Comparison of ENCODE assay signal across 10 cellular contexts in genomic region chr6:156827382-156827781, GRCh38. TPM values are rescaled to one million over a fixed set of nuclear protein-coding genes. Genes with fewer than 3 reads are reported as not detected.
DNase-seq lines count a peak whose midpoint lies in the region; ATAC-seq, FAIRE-seq and TF ChIP-seq lines count a peak whose summit lies in the region.
"Had no signal": no experiment of that assay in that cellular context is flagged by ENCODE, and none has a peak within 500 bp of the region (broad histone marks: within the 10 kb centered on the region; RNA-seq: fewer than 3 reads in every experiment).

No MANE protein-coding gene starts in this region.

- H3K79me2 ChIP-seq in HepG2 (ENCODE audit: insufficient read depth, low read length), result peaks cover 77% of the 10 kb centered on the region

- H3K27ac Mint-ChIP-seq in brain, result peak overlapping the region in 4 of 5 experiments; percentile 7 to 69 (median 36)

- H3K9me3 Mint-ChIP-seq in brain, result no peaks in the 10 kb centered on the region
- H3K9me3 Mint-ChIP-seq: natural killer cell treated with Interleukin-12 subunit alpha and Interleukin-12 subunit beta and Interleukin-15 and Interleukin-18, amount 100 ng/mL, for 72 hours had no signal

- H3K4ac ChIP-seq in IMR-90 (ENCODE audit: low read depth, low read length), result peak overlapping the region; percentile 60

- H3K14ac ChIP-seq in IMR-90 (replicated peaks; ENCODE audit: low read depth, low read length), result peak overlapping the region; percentile 60

- peaks cover 83% of the 10 kb centered on the region for H3K4me1 Mint-ChIP-seq in brain

- no peak overlapping the region for H3K56ac ChIP-seq in IMR-90 (ENCODE audit: extremely low read depth, insufficient read depth, low read length)

- peaks cover 27% of the 10 kb centered on the region for H3K36me3 Mint-ChIP-seq in brain
- H3K36me3 Mint-ChIP-seq: natural killer cell treated with Interleukin-12 subunit alpha and Interleukin-12 subunit beta and Interleukin-15 and Interleukin-18, amount 100 ng/mL, for 72 hours had no signal

- TF ChIP-seq RAD21 in IMR-90 (IDR thresholded peaks at IDR 0.05; ENCODE audit: low read length), result no peak
- TF ChIP-seq RAD21 in HepG2 (CRISPR knock-in tag; IDR thresholded peaks at IDR 0.05), result no peak

- no peak overlapping the region for H3K4me3 ChIP-seq in IMR-90 (ENCODE audit: insufficient read depth, low read depth, low read length)
- H3K4me3 ChIP-seq in HepG2 (replicated peaks in 1 of 3; ENCODE audit: insufficient read depth in 1 of 3, low read depth in 2 of 3, low read length in 3 of 3), result no peak overlapping the region
- H3K4me3 ChIP-seq in thyroid gland (replicated peaks in 1 of 3), result no peak overlapping the region

- no peak for DNase-seq in IMR-90
- DNase-seq in HepG2 (ENCODE audit: low spot score), result no peak
- no peak for DNase-seq in thyroid gland
- DNase-seq: activated CD4-positive, alpha-beta T cell treated with anti-CD3 and anti-CD28 coated beads for 36 hours; amniotic stem cell had no signal

- H3K18ac ChIP-seq in IMR-90 (ENCODE audit: low read depth, low read length), result no peak overlapping the region

- CTCF ChIA-PET in IMR-90 (lab: Yijun Ruan, JAX), result no interaction called here
- CTCF ChIA-PET in HepG2 (lab: Yijun Ruan, JAX; ENCODE audit: low intra/inter-chr PET ratio, low total read pairs), result no interaction called here

- in situ Hi-C loops in IMR-90 (cut with MboI; ENCODE audit: low sequenced_read_pairs), result no loop called here
- in situ Hi-C loops in HepG2 (cut with HindIII; ENCODE audit: extremely low pct_ligation_motif_present, low pct_unique_long_range_greater_than_20kb), result no loop called here

- ATAC-seq in IMR-90 (ENCODE audit: low read depth), result no peak
- peak; percentile 29; the same call in 2 of the 3 replicates for ATAC-seq in HepG2
- no peak for ATAC-seq in HG03039 (IDR thresholded peaks at IDR 0.05; ENCODE audit: unreplicated experiment)
- ATAC-seq in GM18517 (IDR thresholded peaks at IDR 0.05; ENCODE audit: unreplicated experiment), result no peak
- ATAC-seq in GM19467 (IDR thresholded peaks at IDR 0.05; ENCODE audit: unreplicated experiment), result no peak

- peaks cover 28% of the 10 kb centered on the region for H3K9me1 ChIP-seq in IMR-90 (ENCODE audit: insufficient read depth, low read length)

- peak overlapping the region; percentile 24; the same call in 1 of the 2 replicates for H4K91ac ChIP-seq in IMR-90 (ENCODE audit: insufficient read depth, low read depth, low read length)

- BruUV-seq in IMR-90 (replicated peaks; lab: Mats Ljungman, UMichigan) (no TSS peak), HepG2 (replicated peaks; lab: Mats Ljungman, UMichigan) (no TSS peak)

- H2AK9ac ChIP-seq in IMR-90 (replicated peaks; ENCODE audit: low read depth, low read length, poor library complexity), result peak overlapping the region; percentile 22

- peak overlapping the region; percentile 78; the same call in 1 of the 3 replicates for H2BK15ac ChIP-seq in IMR-90 (ENCODE audit: low read depth, low read length)

- TF ChIP-seq EP300 in HepG2 (IDR thresholded peaks at IDR 0.05; ENCODE audit: low read depth in 2 of 2, low read length in 2 of 2) (no peak), HepG2 (CRISPR knock-in tag; IDR thresholded peaks at IDR 0.05; ENCODE audit: borderline replicate concordance) (no peak)

- H3K27me3 ChIP-seq in IMR-90 (ENCODE audit: control insufficient read depth, insufficient read depth, low read length) (no peaks in the 10 kb centered on the region), HepG2 (ENCODE audit: control insufficient read depth in 1 of 2, insufficient read depth in 2 of 2, low read length in 2 of 2) (no peaks in the 10 kb centered on the region), thyroid gland (no peaks in the 10 kb centered on the region)

- H2BK5ac ChIP-seq in IMR-90 (ENCODE audit: low read depth, low read length, poor library complexity, severe bottlenecking), result peak overlapping the region; percentile 52

- H3K79me1 ChIP-seq in IMR-90 (ENCODE audit: low read depth in 1 of 2, low read length in 2 of 2), result peaks cover 28 to 79% of the 10 kb centered on the region in 2 experiments

- H3K23ac ChIP-seq in IMR-90 (ENCODE audit: low read depth, low read length), result peak overlapping the region; percentile 77; the same call in 1 of the 2 replicates

- intact Hi-C loops in IMR-90 (cut with micrococcal nuclease), result no loop called here
- intact Hi-C loops in HepG2 (cut with micrococcal nuclease; ENCODE audit: unreplicated experiment), result no loop called here
- intact Hi-C loops in thyroid gland (cut with DNase I), result no loop called here

- H4K20me1 ChIP-seq in IMR-90 (ENCODE audit: insufficient read depth, low read length) (peaks cover 49% of the 10 kb centered on the region), HepG2 (ENCODE audit: insufficient read depth, low read length) (peaks cover 27% of the 10 kb centered on the region)

- no peak for FAIRE-seq in HepG2 (lab: Jason Lieb, UNC)

- H2AFZ ChIP-seq in IMR-90 (replicated peaks; ENCODE audit: low read length, poor library complexity) (peak overlapping the region; percentile 53), HepG2 (ENCODE audit: low read length) (no peak overlapping the region)

- peak overlapping the region; percentile 9 for H2BK120ac ChIP-seq in IMR-90 (ENCODE audit: low read depth, low read length)

- no peak for TF ChIP-seq POLR2A in IMR-90 (IDR thresholded peaks at IDR 0.05; ENCODE audit: low read depth, low read length)
- TF ChIP-seq POLR2A in HepG2 (IDR thresholded peaks at IDR 0.05; ENCODE audit: insufficient read depth in 1 of 2, low read depth in 2 of 2, low read length in 2 of 2), result no peak
- no peak for TF ChIP-seq POLR2A in thyroid gland (IDR thresholded peaks at IDR 0.05)

- no peak overlapping the region for H3K9ac ChIP-seq in IMR-90 (ENCODE audit: low read depth, low read length)
- no peak overlapping the region for H3K9ac ChIP-seq in HepG2 (ENCODE audit: insufficient read depth, low read depth, low read length)

- dilution Hi-C loops in IMR-90 (cut with HindIII; ENCODE audit: low sequenced_read_pairs, unreplicated experiment), result no loop called here

- H3K36me3 ChIP-seq in IMR-90 (ENCODE audit: control insufficient read depth, insufficient read depth, low read length), result peaks cover 6% of the 10 kb centered on the region
- peaks cover 8 to 22% of the 10 kb centered on the region in 2 experiments; a peak in 4 of 5 replicates for H3K36me3 ChIP-seq in HepG2 (replicated peaks in 1 of 2; ENCODE audit: control insufficient read depth in 1 of 2, insufficient read depth in 2 of 2, low read length in 2 of 2)
- no peaks in the 10 kb centered on the region for H3K36me3 ChIP-seq in thyroid gland

- no peak overlapping the region for H4K5ac ChIP-seq in IMR-90 (ENCODE audit: low read depth, low read length)

- POLR2A ChIA-PET in IMR-90 (lab: Charles Lee; ENCODE audit: unreplicated experiment), result no interaction called here
- POLR2A ChIA-PET in HepG2 (lab: Yijun Ruan, JAX), result no interaction called here

- H3K4me3 Mint-ChIP-seq in brain, result no peak overlapping the region
- H3K4me3 Mint-ChIP-seq: activated CD4-positive, alpha-beta T cell treated with anti-CD3 and anti-CD28 coated beads for 36 hours; natural killer cell treated with Interleukin-12 subunit alpha and Interleukin-12 subunit beta and Interleukin-15 and Interleukin-18, amount 100 ng/mL, for 72 hours had no signal

- peaks cover 14% of the 10 kb centered on the region for H3K4me1 ChIP-seq in IMR-90 (ENCODE audit: control insufficient read depth, insufficient read depth, low read length)
- H3K4me1 ChIP-seq in HepG2 (ENCODE audit: insufficient read depth, low read length), result peaks cover 13% of the 10 kb centered on the region
- H3K4me1 ChIP-seq in thyroid gland, result peaks cover 69 to 76% of the 10 kb centered on the region in 2 donors

- peak overlapping the region; percentile 94 for H2AK5ac ChIP-seq in IMR-90 (ENCODE audit: low read depth, low read length)

- H4K8ac ChIP-seq in IMR-90 (ENCODE audit: low read depth in 2 of 2, low read length in 2 of 2), result peak overlapping the region in 1 of 2 experiments; percentile 53; a peak in 1 of 4 replicates

- peak overlapping the region; percentile 11; the same call in 1 of the 2 replicates for H2BK20ac ChIP-seq in IMR-90 (ENCODE audit: low read depth, low read length)

- TF ChIP-seq CTCF in IMR-90 (conservative IDR thresholded peaks at IDR 0.05; ENCODE audit: low read depth, low read length) (no peak), brain (conservative IDR thresholded peaks at IDR 0.05) (no peak), HepG2 (CRISPR knock-in tag; IDR thresholded peaks at IDR 0.05) (no peak), thyroid gland (IDR thresholded peaks at IDR 0.05) (no peak)

- H3K4me2 ChIP-seq in IMR-90 (ENCODE audit: low read depth, low read length) (no peak overlapping the region), HepG2 (ENCODE audit: low read depth, low read length) (no peak overlapping the region)

- WGBS in IMR-90 (ENCODE audit: extremely low coverage in 2 of 2, insufficient read length in 1 of 2), 2 experiments, result 90% methylated on average over 2 of the region's 4 CpGs; no CpG with 5 or more reads in 1 of the 2 experiments
- WGBS in HepG2 (ENCODE audit: low lambda C conversion rate), result 94% methylated on average over 4 of the region's 4 CpGs
- WGBS in thyroid gland, 2 donors, result 69 to 78% methylated on average over 4 of the region's 4 CpGs

- no peaks in the 10 kb centered on the region for H3K27me3 Mint-ChIP-seq in brain
- H3K27me3 Mint-ChIP-seq: activated CD4-positive, alpha-beta T cell treated with anti-CD3 and anti-CD28 coated beads for 36 hours; natural killer cell treated with Interleukin-12 subunit alpha and Interleukin-12 subunit beta and Interleukin-15 and Interleukin-18, amount 100 ng/mL, for 72 hours had no signal

- no peaks in the 10 kb centered on the region for H3K9me3 ChIP-seq in IMR-90 (ENCODE audit: control insufficient read depth, insufficient read depth, low read length)
- H3K9me3 ChIP-seq in HepG2 (ENCODE audit: low read length), result no peaks in the 10 kb centered on the region
- H3K9me3 ChIP-seq in thyroid gland, result no peaks in the 10 kb centered on the region

- no peak overlapping the region for H3K27ac ChIP-seq in IMR-90 (ENCODE audit: insufficient read depth, low read length)
- no peak overlapping the region for H3K27ac ChIP-seq in HepG2 (ENCODE audit: extremely low read length, insufficient read depth, low read length)
- H3K27ac ChIP-seq in thyroid gland, result peak overlapping the region; percentile 13 to 62 (median 42)

RNA-seq across cellular contexts. Expression of gene ARID1B, which starts 50.2 kb away (rescaled TPM):
- total RNA-seq in IMR-90 (2012; rRNA removed), result 14.5 and 22.8 TPM in 2 replicates
- polyA plus RNA-seq in IMR-90 (2012; rRNA removed), result 17.5 and 20.1 TPM in 2 replicates
- 9.7 and 16.0 TPM in 2 replicates for polyA plus RNA-seq in IMR-90 (2012; cell fraction: cytosol; rRNA removed)
- 28.7 and 32.4 TPM in 2 replicates for polyA plus RNA-seq in IMR-90 (2012; cell fraction: nucleus; rRNA removed; ENCODE audit: low replicate concordance)
- 35.6 TPM for polyA plus RNA-seq in brain (ENCODE audit: insufficient read depth, low read depth, low replicate concordance)
- 32.6 and 38.0 TPM in 2 replicates for total RNA-seq in HepG2 (2016; rRNA removed; fragmentation: Illumina TruSeq; extraction: Trizol)
- total RNA-seq in HepG2 (2016; cell fraction: cytosol; rRNA removed; fragmentation: Illumina TruSeq; extraction: Trizol; ENCODE audit: low read depth), result 41.7 TPM in 2 replicates
- total RNA-seq in HepG2 (2016; cell fraction: insoluble cytoplasmic fraction; rRNA removed; fragmentation: Illumina TruSeq; extraction: Trizol), result 30.2 and 35.7 TPM in 2 replicates
- 16.5 and 21.3 TPM in 2 replicates for total RNA-seq in HepG2 (2016; cell fraction: membrane; rRNA removed; fragmentation: Illumina TruSeq; extraction: Trizol)
- total RNA-seq in HepG2 (2016; cell fraction: nucleus; rRNA removed; fragmentation: Illumina TruSeq; extraction: Trizol), result 130 and 139 TPM in 2 replicates
- polyA plus RNA-seq in HepG2 (2011; rRNA removed), result 20.1 and 22.5 TPM in 2 replicates
- 13.6 and 13.8 TPM in 2 replicates for polyA plus RNA-seq in HepG2 (2011; cell fraction: cytosol; rRNA removed)
- polyA plus RNA-seq in HepG2 (2011; cell fraction: nucleus; rRNA removed), result 47.4 and 49.3 TPM in 2 replicates
- 25.2 and 26.7 TPM in 2 replicates for polyA plus RNA-seq in HepG2 (2012)
- 1.8 and 2.0 TPM in 2 replicates for polyA plus RNA-seq in HepG2 (2016; cell fraction: cytosol; fragmentation: Illumina TruSeq; extraction: Trizol; ENCODE audit: low read depth)
- 27.9 and 32.0 TPM in 2 replicates for polyA plus RNA-seq in HepG2 (2016; cell fraction: insoluble cytoplasmic fraction; fragmentation: Illumina TruSeq; extraction: Trizol; ENCODE audit: low read depth)
- polyA plus RNA-seq in HepG2 (2016; cell fraction: membrane; fragmentation: Illumina TruSeq; extraction: Trizol; ENCODE audit: low read depth), result 5.4 and 5.7 TPM in 2 replicates
- polyA plus RNA-seq in HepG2 (2016; cell fraction: nucleus; fragmentation: Illumina TruSeq; extraction: Trizol; ENCODE audit: insufficient read depth, low read depth), result 44.9 and 47.2 TPM in 2 replicates
- 77.4 and 128 TPM in 2 replicates for polyA minus RNA-seq in HepG2 (2011; rRNA and poly(A)+ RNA removed; ENCODE audit: low replicate concordance)
- polyA minus RNA-seq in HepG2 (2011; cell fraction: cytosol; rRNA and poly(A)+ RNA removed), result 40.2 and 55.4 TPM in 2 replicates
- polyA minus RNA-seq in HepG2 (2011; cell fraction: nucleus; rRNA and poly(A)+ RNA removed), result 329 and 355 TPM in 2 replicates
- total RNA-seq in thyroid gland, result 100 to 1,000 TPM; 157 to 315 (median 206) TPM

Comparison
In these comparisons a context has a peak if more than half of its experiments do, and no peak if none do; other contexts are left out.
1. H3K27ac ChIP-seq: peak in thyroid gland (3 of 3); none in IMR-90 (single experiment) and HepG2 (single experiment).